Comparison of ENCODE assay signal across 1 cellular context in the genomic region with DNA sequence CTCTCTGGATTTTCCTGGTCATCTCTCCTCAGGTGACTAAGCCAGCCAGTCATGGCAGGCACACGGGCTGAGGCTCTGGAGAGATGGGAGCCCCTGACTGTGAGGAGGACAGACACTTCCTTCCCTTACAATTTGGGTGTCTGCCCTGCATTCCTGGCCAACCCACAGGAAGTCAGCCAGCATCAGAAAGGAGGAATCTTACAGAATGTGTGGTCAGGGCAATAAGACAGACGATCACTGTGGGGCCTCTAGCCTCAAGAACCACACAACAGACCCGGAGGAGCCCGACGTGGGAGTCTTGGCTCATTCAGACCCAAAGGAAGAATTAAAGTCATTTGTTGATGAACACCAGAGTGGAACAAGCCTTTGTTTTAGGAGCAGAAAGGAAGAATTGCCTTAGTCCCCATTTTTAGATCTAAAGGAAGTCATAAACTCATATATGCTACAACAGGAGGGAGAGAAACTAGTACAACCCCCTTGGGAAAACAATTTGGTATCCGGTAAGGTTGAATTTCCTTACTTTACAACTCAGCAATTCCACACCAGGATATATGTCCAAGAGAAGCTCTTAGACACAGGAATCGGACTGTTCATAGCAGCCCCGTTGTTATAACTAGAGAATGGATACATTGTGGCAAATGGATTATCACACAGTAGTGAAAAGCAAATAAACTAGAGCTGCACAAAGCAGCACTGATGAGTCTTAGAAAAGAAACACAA.
TF ChIP-seq lines count a peak whose summit lies in the region.

No MANE protein-coding gene starts in this region.

TF ChIP-seq in IMR-90, 13 proteins besides CTCF, POLR2A, EP300 and RAD21 (continued from another document):
- TF ChIP-seq FOS (IDR thresholded peaks at IDR 0.05; ENCODE audit: low read depth, low read length): peak; percentile 46
- TF ChIP-seq, protein P1, sequence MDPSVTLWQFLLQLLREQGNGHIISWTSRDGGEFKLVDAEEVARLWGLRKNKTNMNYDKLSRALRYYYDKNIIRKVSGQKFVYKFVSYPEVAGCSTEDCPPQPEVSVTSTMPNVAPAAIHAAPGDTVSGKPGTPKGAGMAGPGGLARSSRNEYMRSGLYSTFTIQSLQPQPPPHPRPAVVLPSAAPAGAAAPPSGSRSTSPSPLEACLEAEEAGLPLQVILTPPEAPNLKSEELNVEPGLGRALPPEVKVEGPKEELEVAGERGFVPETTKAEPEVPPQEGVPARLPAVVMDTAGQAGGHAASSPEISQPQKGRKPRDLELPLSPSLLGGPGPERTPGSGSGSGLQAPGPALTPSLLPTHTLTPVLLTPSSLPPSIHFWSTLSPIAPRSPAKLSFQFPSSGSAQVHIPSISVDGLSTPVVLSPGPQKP (IDR thresholded peaks at IDR 0.05; ENCODE audit: borderline replicate concordance, low read depth, low read length): no peak
- no peak for TF ChIP-seq MAFK (IDR thresholded peaks at IDR 0.05; ENCODE audit: low read depth, low read length)
- TF ChIP-seq RCOR1 (IDR thresholded peaks at IDR 0.05; ENCODE audit: insufficient replicate concordance, low read length): no peak
- TF ChIP-seq, protein P2, sequence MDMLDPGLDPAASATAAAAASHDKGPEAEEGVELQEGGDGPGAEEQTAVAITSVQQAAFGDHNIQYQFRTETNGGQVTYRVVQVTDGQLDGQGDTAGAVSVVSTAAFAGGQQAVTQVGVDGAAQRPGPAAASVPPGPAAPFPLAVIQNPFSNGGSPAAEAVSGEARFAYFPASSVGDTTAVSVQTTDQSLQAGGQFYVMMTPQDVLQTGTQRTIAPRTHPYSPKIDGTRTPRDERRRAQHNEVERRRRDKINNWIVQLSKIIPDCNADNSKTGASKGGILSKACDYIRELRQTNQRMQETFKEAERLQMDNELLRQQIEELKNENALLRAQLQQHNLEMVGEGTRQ (IDR thresholded peaks at IDR 0.05; ENCODE audit: low read depth, low read length): peak; percentile 85
- TF ChIP-seq CEBPB (IDR thresholded peaks at IDR 0.05; ENCODE audit: low read depth, low read length): peak; percentile 50; the same call in 1 of the 2 replicates
- 0 out of 2 replicates have a peak, but pooled peaks have one; percentile 45 for TF ChIP-seq CHD1 (IDR thresholded peaks at IDR 0.05; ENCODE audit: low read depth, low read length)
- TF ChIP-seq NFE2L2 (IDR thresholded peaks at IDR 0.05; ENCODE audit: low read depth, low read length): peak; percentile 32; the same call in 1 of the 2 replicates
